23 cellular contexts compared by ENCODE assay signal in genomic region chrX:80354966-80355465, GRCh38.
"Had no signal": no experiment of that assay in that cellular context is flagged by ENCODE, and none has a peak within 500 bp of the region (broad histone marks: within the 10 kb centered on the region; RNA-seq: fewer than 3 reads in every experiment).

No MANE protein-coding gene starts in this region.

- H3K27ac ChIP-seq: ascending aorta, gastroesophageal sphincter, heart left ventricle, left lung had no signal

- H3K36me3 ChIP-seq: ascending aorta, gastroesophageal sphincter, heart left ventricle, left lung had no signal

- H3K4me3 ChIP-seq: ascending aorta, gastroesophageal sphincter, heart left ventricle, left lung had no signal

- H3K4me3 Mint-ChIP-seq: activated B cell treated with CpG ODN at 0.5 μM for 24 hours; activated CD8-positive, alpha-beta T cell treated with anti-CD3 and anti-CD28 coated beads for 36 hours; activated T-cell treated with anti-CD3 and anti-CD28 coated beads, Interleukin-2, amount 50 U/mL, for 4 hours; nephron progenitor cell had no signal

- H3K4me1 Mint-ChIP-seq: activated B cell treated with CpG ODN at 0.5 μM for 24 hours, nephron progenitor cell had no signal

- H3K9me3 ChIP-seq: ascending aorta, gastroesophageal sphincter, heart left ventricle, left lung had no signal

- ATAC-seq: activated CD8-positive, alpha-beta T cell treated with anti-CD3 and anti-CD28 coated beads for 36 hours; activated T-cell treated with anti-CD3 and anti-CD28 coated beads, Interleukin-2, amount 50 U/mL, for 4 hours; esophagus mucosa; gastroesophageal sphincter; heart left ventricle; left lung had no signal

- H3K27ac Mint-ChIP-seq: activated B cell treated with CpG ODN at 0.5 μM for 24 hours; activated CD8-positive, alpha-beta T cell treated with anti-CD3 and anti-CD28 coated beads for 36 hours; nephron progenitor cell had no signal

- H3K4me1 ChIP-seq: ascending aorta, gastroesophageal sphincter, heart left ventricle, left lung had no signal

- DNase-seq: activated B cell treated with CpG ODN at 0.5 μM for 24 hours; activated CD4-positive, alpha-beta T cell treated with anti-CD3 and anti-CD28 coated beads for 48 hours; activated CD8-positive, alpha-beta T cell treated with anti-CD3 and anti-CD28 coated beads for 36 hours; activated effector memory CD4-positive, alpha-beta T cell treated with Interleukin-2 at 50 U/mL for 16 hours; activated naive CD4-positive, alpha-beta T cell treated with anti-CD3 and anti-CD28 coated beads, Interleukin-2, amount 50 U/mL, for 16 hours; activated T-cell treated with anti-CD3 and anti-CD28 coated beads, Interleukin-2, amount 50 U/mL, for 4 hours; cortex of kidney; effector CD4-positive, alpha-beta T cell; heart left ventricle; kidney; left lung; mammary epithelial cell; nephron progenitor cell; occipital lobe; retina; stimulated activated CD4-positive, alpha-beta T cell treated with anti-CD3 and anti-CD28 coated beads, Interleukin-12 subunit alpha, Interleukin-12 subunit beta, amount 100 ng/mL, for 4 hours; stimulated activated CD4-positive, alpha-beta T cell treated with anti-CD3 and anti-CD28 coated beads, Interleukin-1b, Interleukin-23, amount 100 ng/mL, for 48 hours; stimulated activated CD8-positive, alpha-beta memory T cell treated with anti-CD3 and anti-CD28 coated beads, Interleukin-4, amount 100 ng/mL, for 48 hours; stimulated activated naive CD4-positive, alpha-beta T cell; T-helper 9 cell had no signal

- H3K9me3 Mint-ChIP-seq: activated CD8-positive, alpha-beta T cell treated with anti-CD3 and anti-CD28 coated beads for 36 hours; activated T-cell treated with anti-CD3 and anti-CD28 coated beads, Interleukin-2, amount 50 U/mL, for 4 hours had no signal

- H3K27me3 ChIP-seq: ascending aorta, gastroesophageal sphincter, heart left ventricle, left lung had no signal

- H3K27me3 Mint-ChIP-seq: activated B cell treated with CpG ODN at 0.5 μM for 24 hours; activated CD8-positive, alpha-beta T cell treated with anti-CD3 and anti-CD28 coated beads for 36 hours had no signal
